5 cellular contexts compared by ENCODE assay signal in genomic region chr1:64137569-64137936, GRCh38.
"Had no signal": no experiment of that assay in that cellular context is flagged by ENCODE, and none has a peak within 500 bp of the region (broad histone marks: within the 10 kb centered on the region; RNA-seq: fewer than 3 reads in every experiment).

No MANE protein-coding gene starts in this region.

- H3K27ac ChIP-seq: colonic mucosa, left ventricle myocardium inferior, prostate gland, transverse colon had no signal

- H3K27me3 ChIP-seq: colonic mucosa, transverse colon had no signal

- H3K36me3 ChIP-seq: colonic mucosa, left ventricle myocardium inferior, prostate gland, transverse colon had no signal

- H3K4me1 ChIP-seq: colonic mucosa, left ventricle myocardium inferior, prostate gland had no signal

- H3K9me3 ChIP-seq: colonic mucosa, left ventricle myocardium inferior, prostate gland, transverse colon had no signal

- H3K4me3 ChIP-seq: colonic mucosa, left ventricle myocardium inferior, prostate gland, smooth muscle cell, transverse colon had no signal

- H3K4me2 ChIP-seq: smooth muscle cell had no signal
